ENCODE assay signal across 23 cellular contexts in genomic region chr16:23941025-23941424, GRCh38.
"Had no signal": no experiment of that assay in that cellular context is flagged by ENCODE, and none has a peak within 500 bp of the region (broad histone marks: within the 10 kb centered on the region; RNA-seq: fewer than 3 reads in every experiment).

No MANE protein-coding gene starts in this region.

- H3K4me1 ChIP-seq: foreskin keratinocyte, lower lobe of right lung, upper lobe of right lung had no signal

- H3K27me3 Mint-ChIP-seq: activated CD4-positive, alpha-beta T cell treated with anti-CD3 and anti-CD28 coated beads, Interleukin-2, amount 10 ng/mL, durations not matched to agents 24 days and 14 days; activated CD8-positive, alpha-beta memory T cell treated with anti-CD3 and anti-CD28 coated beads, Interleukin-2, amount 10 ng/mL, durations not matched to agents 7 days and 5 days; activated CD8-positive, alpha-beta T cell treated with anti-CD3 and anti-CD28 coated beads for 36 hours; activated naive CD8-positive, alpha-beta T cell treated with anti-CD3 and anti-CD28 coated beads, Interleukin-2, amount 10 ng/mL, durations not matched to agents 7 days and 5 days; naive thymus-derived CD8-positive, alpha-beta T cell had no signal

- H3K27me3 ChIP-seq: foreskin keratinocyte, sigmoid colon, upper lobe of right lung had no signal

- H3K27ac Mint-ChIP-seq: activated CD4-positive, alpha-beta T cell treated with anti-CD3 and anti-CD28 coated beads, Interleukin-2, amount 10 ng/mL, durations not matched to agents 24 days and 14 days; activated CD8-positive, alpha-beta memory T cell treated with anti-CD3 and anti-CD28 coated beads, Interleukin-2, amount 10 ng/mL, durations not matched to agents 7 days and 5 days; activated CD8-positive, alpha-beta T cell treated with anti-CD3 and anti-CD28 coated beads for 36 hours; activated naive CD8-positive, alpha-beta T cell treated with anti-CD3 and anti-CD28 coated beads, Interleukin-2, amount 10 ng/mL, durations not matched to agents 7 days and 5 days; activated T-helper 1 cell treated with anti-CD3 and anti-CD28 coated beads, Interleukin-12 subunit alpha, Interleukin-12 subunit beta, Interleukin-2, Interleukin-4 antibody, amounts not matched to agents 30 ng/mL and 10 ng/mL and 1 ng/mL, durations not matched to agents 14 hours and 24 hours and 36 hours had no signal

- ATAC-seq: activated CD4-positive, CD25-positive, alpha-beta regulatory T cell treated with anti-CD3 and anti-CD28 coated beads, Interleukin-2, amount 50 U/mL, for 24 hours; activated CD8-positive, alpha-beta memory T cell treated with anti-CD3 and anti-CD28 coated beads, Interleukin-2, amount 10 ng/mL, durations not matched to agents 7 days and 5 days; activated CD8-positive, alpha-beta T cell treated with anti-CD3 and anti-CD28 coated beads for 36 hours; foreskin keratinocyte; left lobe of liver; lower lobe of right lung; naive thymus-derived CD8-positive, alpha-beta T cell; upper lobe of right lung had no signal

- H3K4me2 ChIP-seq: hepatocyte, smooth muscle cell had no signal

- DNase-seq: activated CD4-positive, alpha-beta T cell treated with anti-CD3 and anti-CD28 coated beads, Interleukin-2, amount 10 ng/mL, durations not matched to agents 24 days and 14 days; activated CD8-positive, alpha-beta memory T cell treated with anti-CD3 and anti-CD28 coated beads, Interleukin-2, amount 10 ng/mL, durations not matched to agents 7 days and 5 days; activated CD8-positive, alpha-beta T cell treated with anti-CD3 and anti-CD28 coated beads for 36 hours; activated naive CD8-positive, alpha-beta T cell treated with anti-CD3 and anti-CD28 coated beads, Interleukin-2, amount 10 ng/mL, durations not matched to agents 7 days and 5 days; activated T-cell treated with anti-CD3 and anti-CD28 coated beads for 4 hours; amygdala; cerebellar nuclear complex; cortex of kidney; erythroblast; foreskin keratinocyte; immature natural killer cell; lower lobe of right lung; naive thymus-derived CD8-positive, alpha-beta T cell; sigmoid colon; stimulated activated CD4-positive, alpha-beta T cell treated with anti-CD3 and anti-CD28 coated beads, Interleukin-15, amount 100 ng/mL, for 24 hours; stimulated activated naive CD4-positive, alpha-beta T cell treated with Interleukin-2 at 50 U/mL for 16 hours; upper lobe of right lung had no signal

- H3K36me3 Mint-ChIP-seq: naive thymus-derived CD8-positive, alpha-beta T cell had no signal

- H3K27ac ChIP-seq: foreskin keratinocyte, hepatocyte, lower lobe of right lung, sigmoid colon, upper lobe of right lung had no signal

- H3K4me3 Mint-ChIP-seq: activated CD4-positive, alpha-beta T cell treated with anti-CD3 and anti-CD28 coated beads, Interleukin-2, amount 10 ng/mL, durations not matched to agents 24 days and 14 days; activated CD8-positive, alpha-beta memory T cell treated with anti-CD3 and anti-CD28 coated beads, Interleukin-2, amount 10 ng/mL, durations not matched to agents 7 days and 5 days; activated CD8-positive, alpha-beta T cell treated with anti-CD3 and anti-CD28 coated beads for 36 hours; activated naive CD8-positive, alpha-beta T cell treated with anti-CD3 and anti-CD28 coated beads, Interleukin-2, amount 10 ng/mL, durations not matched to agents 7 days and 5 days; activated T-helper 1 cell treated with anti-CD3 and anti-CD28 coated beads, Interleukin-12 subunit alpha, Interleukin-12 subunit beta, Interleukin-2, Interleukin-4 antibody, amounts not matched to agents 30 ng/mL and 10 ng/mL and 1 ng/mL, durations not matched to agents 14 hours and 24 hours and 36 hours; immature natural killer cell; naive thymus-derived CD8-positive, alpha-beta T cell had no signal

- H3K9me3 Mint-ChIP-seq: activated CD4-positive, alpha-beta T cell treated with anti-CD3 and anti-CD28 coated beads, Interleukin-2, amount 10 ng/mL, durations not matched to agents 24 days and 14 days; activated naive CD8-positive, alpha-beta T cell treated with anti-CD3 and anti-CD28 coated beads, Interleukin-2, amount 10 ng/mL, durations not matched to agents 7 days and 5 days; activated T-helper 1 cell treated with anti-CD3 and anti-CD28 coated beads, Interleukin-12 subunit alpha, Interleukin-12 subunit beta, Interleukin-2, Interleukin-4 antibody, amounts not matched to agents 30 ng/mL and 10 ng/mL and 1 ng/mL, durations not matched to agents 14 hours and 24 hours and 36 hours; immature natural killer cell; naive thymus-derived CD8-positive, alpha-beta T cell had no signal

- H2AFZ ChIP-seq: hepatocyte had no signal

- H3K36me3 ChIP-seq: lower lobe of right lung, sigmoid colon, upper lobe of right lung had no signal

- H3K4me3 ChIP-seq: hepatocyte, lower lobe of right lung, sigmoid colon, smooth muscle cell, upper lobe of right lung had no signal

- H3K9me3 ChIP-seq: lower lobe of right lung, sigmoid colon, upper lobe of right lung had no signal

- H3K79me2 ChIP-seq: hepatocyte had no signal

- FAIRE-seq: bronchial epithelial cell had no signal
